8 cellular contexts compared by ENCODE assay signal in genomic region chr7:32891046-32891799, GRCh38. TPM values are rescaled to one million over a fixed set of nuclear protein-coding genes. Genes with fewer than 3 reads are reported as not detected.
A peak's percentile ranks its signal among the peaks of the same experiment; 100 is the strongest.
DNase-seq lines count a peak whose midpoint lies in the region; ATAC-seq and TF ChIP-seq lines count a peak whose summit lies in the region.

KBTBD2 (minus strand) TSS chr7:32891760; CDS start chr7:32879604, 12,156 bp downstream.

- H3K27ac ChIP-seq in KOPT-K1 (ENCODE audit: low read depth, low read length, poor library complexity, severe bottlenecking) (peak within 1 kb of the TSS; percentile 97), SK-N-MC (peak within 1 kb of the TSS; percentile 94), testis (peak within 1 kb of the TSS; percentile 90 to 99)

- peak; percentile 59 for ATAC-seq in GM21786 (IDR thresholded peaks at IDR 0.05; ENCODE audit: unreplicated experiment)

- peak within 1 kb of the TSS; percentile 89 for H3K4me3 Mint-ChIP-seq in osteocyte (ENCODE audit: unreplicated experiment)

- H3K36me3 ChIP-seq in KOPT-K1 (ENCODE audit: insufficient read depth, low read length) (peaks cover 13% of the 10 kb centered on the region; the same call in 1 of the 2 replicates), SK-N-MC (ENCODE audit: insufficient read depth, low read length) (no peaks in the 10 kb centered on the region), testis (ENCODE audit: low read depth, missing control alignments) (no peaks in the 10 kb centered on the region)

- H3K36me3 Mint-ChIP-seq in osteocyte (ENCODE audit: unreplicated experiment), result no peaks in the 10 kb centered on the region

- intact Hi-C loops in testis (cut with DNase I; ENCODE audit: low total_unique reads), result loop anchor here (10.0 kb wide), 1 partner anchor 54 kb away; no protein-coding TSS in a partner anchor

- TF ChIP-seq POLR2A in testis (IDR thresholded peaks at IDR 0.05), result no peak

- TF ChIP-seq CTCF in osteocyte (IDR thresholded peaks at IDR 0.05), result no peak
- TF ChIP-seq CTCF in testis (IDR thresholded peaks at IDR 0.05), result no peak

- H3K27me3 Mint-ChIP-seq in osteocyte (ENCODE audit: unreplicated experiment), result no peaks in the 10 kb centered on the region

- no peaks in the 10 kb centered on the region for H3K27me3 ChIP-seq in testis

- H3K9me3 Mint-ChIP-seq in osteocyte (ENCODE audit: unreplicated experiment), result no peaks in the 10 kb centered on the region

- H3K9me3 ChIP-seq in KOPT-K1 (ENCODE audit: insufficient read depth, low read length, poor library complexity, severe bottlenecking) (no peaks in the 10 kb centered on the region), SK-N-MC (ENCODE audit: low read depth, low read length) (no peaks in the 10 kb centered on the region), testis (no peaks in the 10 kb centered on the region)

- peak; percentile 85 for DNase-seq in ELF-1 (ENCODE audit: low read depth, low spot score)
- DNase-seq in SK-N-MC (ENCODE audit: low read depth, low spot score), result no peak
- DNase-seq in activated naive CD4-positive, alpha-beta T cell treated with anti-CD3 and anti-CD28 coated beads, Interleukin-2, amount 50 U/mL, for 16 hours, result peak; percentile 53
- DNase-seq in glomerular visceral epithelial cell (ENCODE audit: extremely low spot score), result peak; percentile 89
- peak; percentile 93 for DNase-seq in osteocyte (ENCODE audit: extremely low spot score, unreplicated experiment)
- peak; percentile 82 for DNase-seq in testis

- peak within 1 kb of the TSS; percentile 98 for H3K27ac Mint-ChIP-seq in osteocyte (ENCODE audit: unreplicated experiment)

- H3K9ac ChIP-seq in SK-N-MC (ENCODE audit: insufficient read length), result peak within 1 kb of the TSS; percentile 80

- H3K4me3 ChIP-seq in SK-N-MC (peak within 1 kb of the TSS; percentile 81), testis (peak within 1 kb of the TSS; percentile 80 to 98)

- peaks cover 51% of the 10 kb centered on the region for H3K4me1 Mint-ChIP-seq in osteocyte (ENCODE audit: unreplicated experiment)

- peaks cover 41% of the 10 kb centered on the region for H3K4me1 ChIP-seq in testis

- 0 to 1% methylated on average over 21 to 82 of the region's 104 CpGs for WGBS in testis, 2 donors

RNA-seq across cellular contexts. Expression of gene KBTBD2, which starts in this region (rescaled TPM):
- total RNA-seq in osteocyte (33.9 and 36.5 TPM in 2 replicates), testis (10 to 100 TPM; 45.8 to 48.1 TPM)
- 45.0 TPM for polyA plus RNA-seq in testis (ENCODE audit: insufficient read depth, low read depth, low replicate concordance)
